Comparison of ENCODE assay signal across 8 cellular contexts in the genomic region with DNA sequence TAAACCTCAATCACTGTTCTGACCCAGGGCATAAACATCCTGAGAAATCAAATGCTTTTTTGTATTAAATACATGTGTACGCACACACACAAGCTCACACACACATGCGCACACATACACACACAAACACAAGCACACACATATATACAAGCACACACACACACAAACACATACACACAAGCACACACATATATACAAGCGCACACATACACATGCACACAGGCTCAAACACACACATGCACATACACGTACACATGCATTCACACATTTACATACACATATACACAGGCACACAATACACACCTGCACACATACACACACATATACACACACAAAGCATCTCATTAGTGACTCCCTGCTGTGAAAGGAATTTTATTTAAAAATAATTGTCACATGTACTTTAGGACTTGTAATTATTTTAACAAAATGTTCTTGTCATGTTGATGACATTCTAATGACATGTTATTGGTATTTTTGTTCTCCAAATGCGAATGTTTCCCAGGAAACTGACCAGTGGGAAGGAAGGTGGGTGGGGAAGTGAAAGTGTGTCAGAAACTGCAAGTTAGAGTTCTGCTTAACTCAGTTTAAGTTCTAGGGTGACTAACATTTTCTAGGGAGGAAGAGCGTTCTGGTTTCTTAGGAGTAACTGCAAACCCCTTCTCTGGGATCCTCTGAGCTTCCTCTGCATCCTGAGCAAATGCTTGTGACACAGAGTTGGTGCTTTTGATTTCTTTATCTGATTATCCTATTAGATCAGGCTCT.
DNase-seq lines count a peak whose midpoint lies in the region; ATAC-seq, FAIRE-seq and TF ChIP-seq lines count a peak whose summit lies in the region.

No MANE protein-coding gene starts in this region.

- peak in 1 of 3 donors; percentile 41 for DNase-seq in CD4-positive, CD25-positive, alpha-beta regulatory T cell
- DNase-seq in HTR-8/SVneo (ENCODE audit: insufficient read length, low spot score) (no peak), frontal cortex (ENCODE audit: low spot score in 2 of 2) (no peak), A673 (ENCODE audit: low spot score) (no peak)

- CTCF ChIA-PET in A673 (lab: Charles Lee) = no interaction called here

- H3K27ac Mint-ChIP-seq in CD4-positive, CD25-positive, alpha-beta regulatory T cell = peak overlapping the region; percentile 92 to 99 (median 96)
- H3K27ac Mint-ChIP-seq in activated T-helper 17 cell treated with anti-CD3 and anti-CD28 coated beads, Interleukin-2, amount 50 U/mL, for 72 hours = peak overlapping the region; percentile 85

- H3K4me1 ChIP-seq in CD4-positive, CD25-positive, alpha-beta regulatory T cell (ENCODE audit: control insufficient read depth, insufficient read depth, low read length, poor library complexity, severe bottlenecking) = peaks cover 31% of the 10 kb centered on the region
- H3K4me1 ChIP-seq in mucosa of rectum (ENCODE audit: control insufficient read depth in 2 of 2, insufficient read depth in 2 of 2, low read length in 2 of 2) (peaks cover 7 to 9% of the 10 kb centered on the region in 2 donors), A673 (ENCODE audit: insufficient read depth, low read length, poor library complexity, severe bottlenecking) (peaks cover 28% of the 10 kb centered on the region)

- H3K27me3 Mint-ChIP-seq in CD4-positive, CD25-positive, alpha-beta regulatory T cell = no peaks in the 10 kb centered on the region
- no peaks in the 10 kb centered on the region for H3K27me3 Mint-ChIP-seq in activated T-helper 17 cell treated with anti-CD3 and anti-CD28 coated beads, Interleukin-2, amount 50 U/mL, for 72 hours

- H3K4me3 ChIP-seq in CD4-positive, CD25-positive, alpha-beta regulatory T cell (ENCODE audit: low read depth, low read length) = peak overlapping the region; percentile 52
- no peak overlapping the region for H3K4me3 ChIP-seq in mucosa of rectum (ENCODE audit: low read length in 2 of 2)
- no peak overlapping the region for H3K4me3 ChIP-seq in A673 (ENCODE audit: low read depth, low read length, poor library complexity, severe bottlenecking)

- ATAC-seq in CD4-positive, CD25-positive, alpha-beta regulatory T cell (ENCODE audit: low read depth in 2 of 2) = no peak
- peak; percentile 38 for ATAC-seq in GM21360 (IDR thresholded peaks at IDR 0.05; ENCODE audit: unreplicated experiment)
- peak; percentile 70 for ATAC-seq in activated T-helper 17 cell treated with anti-CD3 and anti-CD28 coated beads, Interleukin-2, amount 50 U/mL, for 72 hours (replicated peaks)
- no peak for ATAC-seq in HG02970 (IDR thresholded peaks at IDR 0.05; ENCODE audit: low FRiP score, unreplicated experiment)

- no peaks in the 10 kb centered on the region for H3K9me3 ChIP-seq in CD4-positive, CD25-positive, alpha-beta regulatory T cell (ENCODE audit: control insufficient read depth in 2 of 2, low read length in 2 of 2)
- H3K9me3 ChIP-seq in mucosa of rectum (ENCODE audit: control insufficient read depth in 2 of 2, low read length in 2 of 2) (no peaks in the 10 kb centered on the region), A673 (ENCODE audit: low read depth, low read length, poor library complexity, severe bottlenecking) (no peaks in the 10 kb centered on the region)

- H3K4me1 Mint-ChIP-seq in CD4-positive, CD25-positive, alpha-beta regulatory T cell = peaks cover 15 to 41% (median 31%) of the 10 kb centered on the region in 4 donors
- peaks cover 31% of the 10 kb centered on the region for H3K4me1 Mint-ChIP-seq in activated T-helper 17 cell treated with anti-CD3 and anti-CD28 coated beads, Interleukin-2, amount 50 U/mL, for 72 hours

- H3K9me3 Mint-ChIP-seq in CD4-positive, CD25-positive, alpha-beta regulatory T cell = no peaks in the 10 kb centered on the region
- no peaks in the 10 kb centered on the region for H3K9me3 Mint-ChIP-seq in activated T-helper 17 cell treated with anti-CD3 and anti-CD28 coated beads, Interleukin-2, amount 50 U/mL, for 72 hours

- FAIRE-seq in HTR-8/SVneo (lab: Jason Lieb, UNC) (peak; percentile 98), frontal cortex (lab: Jason Lieb, UNC) (no peak)

- H3K4me3 Mint-ChIP-seq in CD4-positive, CD25-positive, alpha-beta regulatory T cell = peak overlapping the region; percentile 8 to 77 (median 70)
- H3K4me3 Mint-ChIP-seq in activated T-helper 17 cell treated with anti-CD3 and anti-CD28 coated beads, Interleukin-2, amount 50 U/mL, for 72 hours = peak overlapping the region; percentile 76

- H3K27me3 ChIP-seq in CD4-positive, CD25-positive, alpha-beta regulatory T cell (ENCODE audit: control insufficient read depth, insufficient read depth, low read length) = no peaks in the 10 kb centered on the region
- no peaks in the 10 kb centered on the region for H3K27me3 ChIP-seq in mucosa of rectum (ENCODE audit: control insufficient read depth in 2 of 2, insufficient read depth in 2 of 2, low read length in 2 of 2)
- no peaks in the 10 kb centered on the region for H3K27me3 ChIP-seq in A673 (replicated peaks; ENCODE audit: insufficient read depth, low read depth, low read length, poor library complexity)

- no peak overlapping the region for H3K9ac ChIP-seq in mucosa of rectum (ENCODE audit: low read depth in 1 of 2, low read length in 2 of 2)

- H3K36me3 ChIP-seq in CD4-positive, CD25-positive, alpha-beta regulatory T cell (ENCODE audit: control insufficient read depth, insufficient read depth, low read length) = no peaks in the 10 kb centered on the region
- H3K36me3 ChIP-seq in mucosa of rectum (ENCODE audit: control insufficient read depth in 2 of 2, insufficient read depth in 2 of 2, low read length in 2 of 2) (no peaks in the 10 kb centered on the region), A673 (ENCODE audit: insufficient read depth, low read length, poor library complexity, severe bottlenecking) (no peaks in the 10 kb centered on the region)

- no TSS peak for BruUV-seq in A673 (replicated peaks; lab: Mats Ljungman, UMichigan)

- intact Hi-C loops in A673 (cut with micrococcal nuclease; ENCODE audit: unreplicated experiment) = no loop called here

- TF ChIP-seq CTCF in A673 (conservative IDR thresholded peaks at IDR 0.05; ENCODE audit: low read depth, low read length) = no peak

- POLR2A ChIA-PET in A673 (lab: Charles Lee; ENCODE audit: low non-redundant PET) = no interaction called here

- peak overlapping the region; percentile 64 for H3K27ac ChIP-seq in CD4-positive, CD25-positive, alpha-beta regulatory T cell (ENCODE audit: insufficient read depth, low read length, poor library complexity, severe bottlenecking)
- H3K27ac ChIP-seq in mucosa of rectum (ENCODE audit: low read depth in 2 of 2, low read length in 2 of 2) = peak overlapping the region; percentile 61 to 70
- no peak overlapping the region for H3K27ac ChIP-seq in A673 (ENCODE audit: low read depth, low read length, poor library complexity, severe bottlenecking)

- no peaks in the 10 kb centered on the region for H3K36me3 Mint-ChIP-seq in CD4-positive, CD25-positive, alpha-beta regulatory T cell
- H3K36me3 Mint-ChIP-seq in activated T-helper 17 cell treated with anti-CD3 and anti-CD28 coated beads, Interleukin-2, amount 50 U/mL, for 72 hours (ENCODE audit: low read depth) = no peaks in the 10 kb centered on the region

Comparison
In these comparisons a context has a peak if more than half of its experiments do, and no peak if none do; other contexts are left out.
1. ATAC-seq: peak in GM21360 (single experiment) and activated T-helper 17 cell treated with anti-CD3 and anti-CD28 coated beads, Interleukin-2, amount 50 U/mL, for 72 hours (single experiment); none in CD4-positive, CD25-positive, alpha-beta regulatory T cell (0 of 2) and HG02970 (single experiment).